10 cellular contexts compared by ENCODE assay signal in the genomic region with DNA sequence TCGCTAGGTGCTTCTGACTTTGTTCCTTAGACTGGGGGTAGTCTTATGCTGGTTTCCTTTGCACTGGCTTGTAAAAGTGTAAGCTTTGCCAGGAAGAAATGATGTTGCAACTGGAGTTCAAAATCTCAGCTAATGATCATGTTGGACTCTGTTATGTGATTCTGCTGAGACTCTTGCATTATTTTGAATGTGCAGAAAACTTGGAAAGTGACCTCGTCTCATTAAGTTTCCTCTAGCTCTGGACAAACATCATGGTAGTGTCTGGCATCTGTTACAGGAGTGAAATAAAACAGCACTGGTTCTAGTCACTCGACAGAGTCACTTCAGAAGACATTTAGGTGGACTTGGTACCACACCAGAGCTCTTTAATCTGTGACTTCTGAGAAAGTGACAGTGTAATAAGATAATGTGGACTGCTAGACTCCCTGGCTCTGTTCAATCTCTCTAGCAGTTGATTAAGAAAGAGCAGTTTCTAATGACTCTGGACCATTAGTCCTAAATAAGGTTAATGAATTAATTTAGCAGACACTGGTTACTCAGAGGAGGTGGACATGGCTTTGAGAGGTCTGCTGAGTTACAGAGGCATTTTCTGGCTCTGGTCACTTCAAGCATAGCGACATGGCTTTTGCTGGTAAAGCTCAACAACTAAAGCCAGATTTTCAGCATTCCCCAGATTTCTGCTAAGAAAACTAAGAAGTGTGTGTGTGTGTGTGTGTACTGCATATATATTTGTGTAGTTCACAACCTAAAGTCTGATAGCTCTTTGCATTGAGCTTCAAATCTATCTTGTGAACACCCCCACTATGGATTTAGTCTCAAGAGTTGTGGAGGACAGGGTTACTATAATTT. TPM values are rescaled to one million over a fixed set of nuclear protein-coding genes. Genes with fewer than 3 reads are reported as not detected.
A peak's percentile ranks its signal among the peaks of the same experiment; 100 is the strongest.
DNase-seq lines count a peak whose midpoint lies in the region; ATAC-seq and TF ChIP-seq lines count a peak whose summit lies in the region.
"Had no signal": no experiment of that assay in that cellular context is flagged by ENCODE, and none has a peak within 500 bp of the region (broad histone marks: within the 10 kb centered on the region; RNA-seq: fewer than 3 reads in every experiment).

No MANE protein-coding gene starts in this region.

- ATAC-seq in heart right ventricle: peak in 2 of 8 donors; percentile 4 to 8
- no peak for ATAC-seq in GM21723 (IDR thresholded peaks at IDR 0.05; ENCODE audit: unreplicated experiment)
- ATAC-seq in HG02884 (IDR thresholded peaks at IDR 0.05; ENCODE audit: unreplicated experiment): no peak
- ATAC-seq: activated CD8-positive, alpha-beta T cell treated with anti-CD3 and anti-CD28 coated beads for 36 hours had no signal

- H3K4me3 ChIP-seq in heart right ventricle (peak overlapping the region; percentile 71 to 95 (median 92)), MG63 (no peak overlapping the region)

- H3K27ac Mint-ChIP-seq in activated T-helper 2 cell treated with anti-CD3 and anti-CD28 coated beads, Interferon-gamma antibody, Interleukin-2, Interleukin-4, amounts not matched to agents 10 μg/mL and 5 μg/mL and 100 μg/mL, durations not matched to agents 14 hours and 24 hours and 36 hours: no peak overlapping the region
- H3K27ac Mint-ChIP-seq: activated CD8-positive, alpha-beta T cell treated with anti-CD3 and anti-CD28 coated beads for 36 hours had no signal

- 5 to 11% methylated on average over 4 of the region's 4 CpGs for WGBS in heart right ventricle, 2 donors

- peak overlapping the region; percentile 95 to 100 (median 98) for H3K27ac ChIP-seq in heart right ventricle

- H3K4me1 ChIP-seq in heart right ventricle: peaks cover 3 to 43% (median 32%) of the 10 kb centered on the region in 9 donors

- peak; percentile 71 for DNase-seq in EH (ENCODE audit: low read depth)
- DNase-seq in activated T-helper 2 cell treated with anti-CD3 and anti-CD28 coated beads, Interferon-gamma antibody, Interleukin-2, Interleukin-4, amounts not matched to agents 10 μg/mL and 5 μg/mL and 100 μg/mL, durations not matched to agents 14 hours and 24 hours and 36 hours (ENCODE audit: low spot score): no peak
- DNase-seq in heart right ventricle: no peak
- peak; percentile 22 for DNase-seq in retina
- DNase-seq in MG63: no peak
- DNase-seq in activated gamma-delta T cell (lab: John Stamatoyannopoulos, UW): no peak
- DNase-seq: activated CD8-positive, alpha-beta T cell treated with anti-CD3 and anti-CD28 coated beads for 36 hours; NCI-H1930 had no signal

- H3K27me3 ChIP-seq in heart right ventricle (peaks cover 0 to 27% (median 0%) of the 10 kb centered on the region in 7 donors), MG63 (no peaks in the 10 kb centered on the region)

- H3K9me3 ChIP-seq in heart right ventricle: no peaks in the 10 kb centered on the region
- no peaks in the 10 kb centered on the region for H3K9me3 ChIP-seq in MG63

- peaks cover 0 to 31% (median 18%) of the 10 kb centered on the region in 9 donors for H3K36me3 ChIP-seq in heart right ventricle
- no peaks in the 10 kb centered on the region for H3K36me3 ChIP-seq in MG63

- no peaks in the 10 kb centered on the region for H3K36me3 Mint-ChIP-seq in activated T-helper 2 cell treated with anti-CD3 and anti-CD28 coated beads, Interferon-gamma antibody, Interleukin-2, Interleukin-4, amounts not matched to agents 10 μg/mL and 5 μg/mL and 100 μg/mL, durations not matched to agents 14 hours and 24 hours and 36 hours (ENCODE audit: low read depth)

- peak overlapping the region; percentile 86 for H3K4me3 Mint-ChIP-seq in activated T-helper 2 cell treated with anti-CD3 and anti-CD28 coated beads, Interferon-gamma antibody, Interleukin-2, Interleukin-4, amounts not matched to agents 10 μg/mL and 5 μg/mL and 100 μg/mL, durations not matched to agents 14 hours and 24 hours and 36 hours (ENCODE audit: low read depth)
- H3K4me3 Mint-ChIP-seq: activated CD8-positive, alpha-beta T cell treated with anti-CD3 and anti-CD28 coated beads for 36 hours had no signal

- intact Hi-C loops in activated T-helper 2 cell treated with anti-CD3 and anti-CD28 coated beads, Interferon-gamma antibody, Interleukin-2, Interleukin-4, amounts not matched to agents 10 μg/mL and 5 μg/mL and 100 μg/mL, durations not matched to agents 14 hours and 24 hours and 36 hours (cut with micrococcal nuclease): loop anchor here (10.0 kb wide), 2 partner anchors 82 to 332 kb away; no protein-coding TSS in a partner anchor
- intact Hi-C loops in heart right ventricle (cut with DNase I): loop anchor here (5.0 to 10.0 kb wide), 17 partner anchors 60 to 1305 kb away; no protein-coding TSS in a partner anchor

- peaks cover 51% of the 10 kb centered on the region for H3K27me3 Mint-ChIP-seq in activated T-helper 2 cell treated with anti-CD3 and anti-CD28 coated beads, Interferon-gamma antibody, Interleukin-2, Interleukin-4, amounts not matched to agents 10 μg/mL and 5 μg/mL and 100 μg/mL, durations not matched to agents 14 hours and 24 hours and 36 hours (ENCODE audit: low read depth)

- no peak for TF ChIP-seq CTCF in heart right ventricle (IDR thresholded peaks at IDR 0.05)

- peaks cover 35% of the 10 kb centered on the region for H3K4me1 Mint-ChIP-seq in activated T-helper 2 cell treated with anti-CD3 and anti-CD28 coated beads, Interferon-gamma antibody, Interleukin-2, Interleukin-4, amounts not matched to agents 10 μg/mL and 5 μg/mL and 100 μg/mL, durations not matched to agents 14 hours and 24 hours and 36 hours (ENCODE audit: low read depth)

- no peaks in the 10 kb centered on the region for H3K9me3 Mint-ChIP-seq in activated T-helper 2 cell treated with anti-CD3 and anti-CD28 coated beads, Interferon-gamma antibody, Interleukin-2, Interleukin-4, amounts not matched to agents 10 μg/mL and 5 μg/mL and 100 μg/mL, durations not matched to agents 14 hours and 24 hours and 36 hours
- H3K9me3 Mint-ChIP-seq: activated CD8-positive, alpha-beta T cell treated with anti-CD3 and anti-CD28 coated beads for 36 hours had no signal

RNA-seq across cellular contexts. Expression of a gene that starts 2.1 kb away (rescaled TPM):
- total RNA-seq in activated T-helper 2 cell treated with anti-CD3 and anti-CD28 coated beads, Interferon-gamma antibody, Interleukin-2, Interleukin-4, amounts not matched to agents 10 μg/mL and 5 μg/mL and 100 μg/mL, durations not matched to agents 14 hours and 24 hours and 36 hours: 6.1 and 6.6 TPM in 2 replicates
- 100 to 1,000 TPM; 132 to 229 (median 167) TPM for total RNA-seq in heart right ventricle
- 10 to 100 TPM; 45.3 to 56.0 TPM for polyA plus RNA-seq in heart right ventricle
- total RNA-seq in MG63 (2014; rRNA removed; shearing (Covaris generic); ENCODE audit: low replicate concordance): 0.99 and 1.6 TPM in 2 replicates

Comparison
In these comparisons a context has a peak if more than half of its experiments do, and no peak if none do; other contexts are left out.
1. DNase-seq: peak in EH (single experiment) and retina (single experiment); none in activated T-helper 2 cell treated with anti-CD3 and anti-CD28 coated beads, Interferon-gamma antibody, Interleukin-2, Interleukin-4, amounts not matched to agents 10 μg/mL and 5 μg/mL and 100 μg/mL, durations not matched to agents 14 hours and 24 hours and 36 hours (single experiment), heart right ventricle (0 of 2), MG63 (single experiment) and activated gamma-delta T cell (single experiment).
2. RNA of a gene that starts 2.1 kb away (total RNA-seq): 132 to 229 TPM in heart right ventricle; 6.1 to 6.6 TPM in activated T-helper 2 cell treated with anti-CD3 and anti-CD28 coated beads, Interferon-gamma antibody, Interleukin-2, Interleukin-4, amounts not matched to agents 10 μg/mL and 5 μg/mL and 100 μg/mL, durations not matched to agents 14 hours and 24 hours and 36 hours and 0.99 to 1.6 TPM in MG63; every median in the first group is over 10 times any median in the second.